Comparison of ENCODE assay signal across 1 cellular context in the genomic region with DNA sequence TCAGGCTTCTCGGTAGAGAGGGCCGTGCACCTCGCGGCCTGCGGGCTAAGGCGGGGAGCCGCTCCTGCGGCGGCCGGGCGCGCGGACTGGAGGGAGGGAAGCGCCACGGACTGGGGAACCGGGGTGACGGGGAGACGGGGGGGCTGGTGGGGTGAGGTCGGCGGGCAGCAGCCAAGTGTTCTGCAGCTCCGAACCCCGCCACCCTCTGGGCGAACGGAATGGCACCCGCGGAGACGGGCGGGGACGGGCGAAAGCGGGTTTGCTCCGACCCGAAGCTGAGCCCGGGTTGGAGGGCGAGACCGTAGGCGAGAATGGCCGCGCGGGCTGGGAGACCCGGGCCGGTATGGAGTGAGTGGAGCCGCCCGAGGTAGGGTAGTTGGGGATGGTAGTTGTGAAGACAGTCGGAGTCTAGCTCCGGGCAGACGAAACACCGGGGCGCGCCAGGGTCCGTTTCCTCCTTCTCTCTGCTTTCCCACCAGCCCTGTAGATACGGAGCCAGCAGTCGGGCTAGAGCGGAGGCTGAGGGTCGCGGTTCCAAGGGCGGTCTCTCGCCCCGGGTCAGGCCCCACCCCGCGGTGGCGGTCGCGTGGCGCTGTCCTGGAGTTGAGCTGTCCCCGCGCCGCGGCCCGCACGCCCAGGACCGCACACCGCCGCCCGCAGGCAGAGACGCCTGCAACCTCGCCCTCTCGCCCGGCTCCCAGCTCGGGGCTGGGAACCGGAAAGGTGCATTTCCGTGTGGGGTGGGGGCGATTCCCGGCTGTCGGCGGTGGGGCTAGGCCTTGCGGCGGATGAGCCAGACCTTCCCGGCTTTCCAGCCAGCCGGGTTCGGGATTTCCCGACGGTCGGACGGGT.
A peak's percentile ranks its signal among the peaks of the same experiment; 100 is the strongest.
TF ChIP-seq lines count a peak whose summit lies in the region.

No MANE protein-coding gene starts in this region.

TF ChIP-seq in H1, 55 proteins besides CTCF, POLR2A, EP300 and RAD21 (continued from another document):
- TF ChIP-seq, protein P1, sequence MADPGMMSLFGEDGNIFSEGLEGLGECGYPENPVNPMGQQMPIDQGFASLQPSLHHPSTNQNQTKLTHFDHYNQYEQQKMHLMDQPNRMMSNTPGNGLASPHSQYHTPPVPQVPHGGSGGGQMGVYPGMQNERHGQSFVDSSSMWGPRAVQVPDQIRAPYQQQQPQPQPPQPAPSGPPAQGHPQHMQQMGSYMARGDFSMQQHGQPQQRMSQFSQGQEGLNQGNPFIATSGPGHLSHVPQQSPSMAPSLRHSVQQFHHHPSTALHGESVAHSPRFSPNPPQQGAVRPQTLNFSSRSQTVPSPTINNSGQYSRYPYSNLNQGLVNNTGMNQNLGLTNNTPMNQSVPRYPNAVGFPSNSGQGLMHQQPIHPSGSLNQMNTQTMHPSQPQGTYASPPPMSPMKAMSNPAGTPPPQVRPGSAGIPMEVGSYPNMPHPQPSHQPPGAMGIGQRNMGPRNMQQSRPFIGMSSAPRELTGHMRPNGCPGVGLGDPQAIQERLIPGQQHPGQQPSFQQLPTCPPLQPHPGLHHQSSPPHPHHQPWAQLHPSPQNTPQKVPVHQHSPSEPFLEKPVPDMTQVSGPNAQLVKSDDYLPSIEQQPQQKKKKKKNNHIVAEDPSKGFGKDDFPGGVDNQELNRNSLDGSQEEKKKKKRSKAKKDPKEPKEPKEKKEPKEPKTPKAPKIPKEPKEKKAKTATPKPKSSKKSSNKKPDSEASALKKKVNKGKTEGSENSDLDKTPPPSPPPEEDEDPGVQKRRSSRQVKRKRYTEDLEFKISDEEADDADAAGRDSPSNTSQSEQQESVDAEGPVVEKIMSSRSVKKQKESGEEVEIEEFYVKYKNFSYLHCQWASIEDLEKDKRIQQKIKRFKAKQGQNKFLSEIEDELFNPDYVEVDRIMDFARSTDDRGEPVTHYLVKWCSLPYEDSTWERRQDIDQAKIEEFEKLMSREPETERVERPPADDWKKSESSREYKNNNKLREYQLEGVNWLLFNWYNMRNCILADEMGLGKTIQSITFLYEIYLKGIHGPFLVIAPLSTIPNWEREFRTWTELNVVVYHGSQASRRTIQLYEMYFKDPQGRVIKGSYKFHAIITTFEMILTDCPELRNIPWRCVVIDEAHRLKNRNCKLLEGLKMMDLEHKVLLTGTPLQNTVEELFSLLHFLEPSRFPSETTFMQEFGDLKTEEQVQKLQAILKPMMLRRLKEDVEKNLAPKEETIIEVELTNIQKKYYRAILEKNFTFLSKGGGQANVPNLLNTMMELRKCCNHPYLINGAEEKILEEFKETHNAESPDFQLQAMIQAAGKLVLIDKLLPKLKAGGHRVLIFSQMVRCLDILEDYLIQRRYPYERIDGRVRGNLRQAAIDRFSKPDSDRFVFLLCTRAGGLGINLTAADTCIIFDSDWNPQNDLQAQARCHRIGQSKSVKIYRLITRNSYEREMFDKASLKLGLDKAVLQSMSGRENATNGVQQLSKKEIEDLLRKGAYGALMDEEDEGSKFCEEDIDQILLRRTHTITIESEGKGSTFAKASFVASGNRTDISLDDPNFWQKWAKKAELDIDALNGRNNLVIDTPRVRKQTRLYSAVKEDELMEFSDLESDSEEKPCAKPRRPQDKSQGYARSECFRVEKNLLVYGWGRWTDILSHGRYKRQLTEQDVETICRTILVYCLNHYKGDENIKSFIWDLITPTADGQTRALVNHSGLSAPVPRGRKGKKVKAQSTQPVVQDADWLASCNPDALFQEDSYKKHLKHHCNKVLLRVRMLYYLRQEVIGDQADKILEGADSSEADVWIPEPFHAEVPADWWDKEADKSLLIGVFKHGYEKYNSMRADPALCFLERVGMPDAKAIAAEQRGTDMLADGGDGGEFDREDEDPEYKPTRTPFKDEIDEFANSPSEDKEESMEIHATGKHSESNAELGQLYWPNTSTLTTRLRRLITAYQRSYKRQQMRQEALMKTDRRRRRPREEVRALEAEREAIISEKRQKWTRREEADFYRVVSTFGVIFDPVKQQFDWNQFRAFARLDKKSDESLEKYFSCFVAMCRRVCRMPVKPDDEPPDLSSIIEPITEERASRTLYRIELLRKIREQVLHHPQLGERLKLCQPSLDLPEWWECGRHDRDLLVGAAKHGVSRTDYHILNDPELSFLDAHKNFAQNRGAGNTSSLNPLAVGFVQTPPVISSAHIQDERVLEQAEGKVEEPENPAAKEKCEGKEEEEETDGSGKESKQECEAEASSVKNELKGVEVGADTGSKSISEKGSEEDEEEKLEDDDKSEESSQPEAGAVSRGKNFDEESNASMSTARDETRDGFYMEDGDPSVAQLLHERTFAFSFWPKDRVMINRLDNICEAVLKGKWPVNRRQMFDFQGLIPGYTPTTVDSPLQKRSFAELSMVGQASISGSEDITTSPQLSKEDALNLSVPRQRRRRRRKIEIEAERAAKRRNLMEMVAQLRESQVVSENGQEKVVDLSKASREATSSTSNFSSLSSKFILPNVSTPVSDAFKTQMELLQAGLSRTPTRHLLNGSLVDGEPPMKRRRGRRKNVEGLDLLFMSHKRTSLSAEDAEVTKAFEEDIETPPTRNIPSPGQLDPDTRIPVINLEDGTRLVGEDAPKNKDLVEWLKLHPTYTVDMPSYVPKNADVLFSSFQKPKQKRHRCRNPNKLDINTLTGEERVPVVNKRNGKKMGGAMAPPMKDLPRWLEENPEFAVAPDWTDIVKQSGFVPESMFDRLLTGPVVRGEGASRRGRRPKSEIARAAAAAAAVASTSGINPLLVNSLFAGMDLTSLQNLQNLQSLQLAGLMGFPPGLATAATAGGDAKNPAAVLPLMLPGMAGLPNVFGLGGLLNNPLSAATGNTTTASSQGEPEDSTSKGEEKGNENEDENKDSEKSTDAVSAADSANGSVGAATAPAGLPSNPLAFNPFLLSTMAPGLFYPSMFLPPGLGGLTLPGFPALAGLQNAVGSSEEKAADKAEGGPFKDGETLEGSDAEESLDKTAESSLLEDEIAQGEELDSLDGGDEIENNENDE (IDR thresholded peaks at IDR 0.05; ENCODE audit: insufficient replicate concordance, low read length): no peak
- TF ChIP-seq SIN3A (conservative IDR thresholded peaks at IDR 0.05 in 1 of 2, IDR thresholded peaks at IDR 0.05 in 1 of 2; ENCODE audit: low read depth in 1 of 2, low read length in 2 of 2): 0 out of 4 replicates have a peak, but pooled peaks of 1 of the 2 experiments have one; percentile 9
TF ChIP-seq in H1: peak in this region for 5.
